Comparison of ENCODE assay signal across 20 cellular contexts in the genomic region with DNA sequence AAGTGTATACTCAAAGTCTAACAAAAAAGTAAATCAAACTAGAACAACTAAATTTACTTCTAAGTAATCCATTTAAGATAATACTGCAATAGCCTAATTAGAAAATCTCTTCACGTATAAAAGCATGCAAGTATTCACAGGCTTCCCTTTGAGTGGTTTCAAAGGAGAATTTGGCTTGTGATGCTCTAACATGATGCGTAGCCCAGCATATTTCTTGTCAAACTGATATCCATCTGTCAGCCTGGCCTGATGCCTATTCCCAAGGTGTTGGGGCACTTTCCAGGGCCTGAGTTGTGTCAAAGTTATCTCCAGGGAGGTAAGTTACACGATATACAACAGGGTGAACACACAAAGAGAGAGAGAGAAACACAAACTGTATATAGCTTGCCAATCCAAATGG.
"Had no signal": no experiment of that assay in that cellular context is flagged by ENCODE, and none has a peak within 500 bp of the region (broad histone marks: within the 10 kb centered on the region; RNA-seq: fewer than 3 reads in every experiment).

No MANE protein-coding gene starts in this region.

- ATAC-seq: natural killer cell treated with Interleukin-12 subunit alpha and Interleukin-12 subunit beta and Interleukin-15 and Interleukin-18, amount 100 ng/mL, for 72 hours; right lobe of liver; stimulated activated effector memory CD8-positive, alpha-beta T cell treated with anti-CD3 and anti-CD28 coated beads, Interleukin-12 subunit alpha, Interleukin-12 subunit beta, amount 100 ng/mL, for 72 hours; stimulated activated naive B cell treated with anti-CD40 and anti-IgM and Interleukin-4, amounts not matched to agents 10 μg/mL and 1 μg/mL and 100 μg/mL, for 72 hours had no signal

- H3K27me3 Mint-ChIP-seq: natural killer cell treated with Interleukin-12 subunit alpha and Interleukin-12 subunit beta and Interleukin-15 and Interleukin-18, amount 100 ng/mL, for 72 hours; stimulated activated naive B cell treated with anti-CD40 and anti-IgM and Interleukin-4, amounts not matched to agents 10 μg/mL and 1 μg/mL and 100 μg/mL, for 72 hours; stimulated activated naive CD8-positive, alpha-beta T cell treated with anti-CD3 and anti-CD28 coated beads, Interleukin-15, Interleukin-2, amounts not matched to agents 100 ng/mL and 50 ng/mL, for 24 hours had no signal

- H3K9me3 Mint-ChIP-seq: stimulated activated naive B cell treated with anti-CD40 and anti-IgM and Interleukin-4, amounts not matched to agents 10 μg/mL and 1 μg/mL and 100 μg/mL, for 72 hours; stimulated activated naive CD8-positive, alpha-beta T cell treated with anti-CD3 and anti-CD28 coated beads, Interleukin-15, Interleukin-2, amounts not matched to agents 100 ng/mL and 50 ng/mL, for 24 hours had no signal

- H3K4me1 Mint-ChIP-seq: nephron progenitor cell; neural crest cell; stimulated activated effector memory CD8-positive, alpha-beta T cell treated with anti-CD3 and anti-CD28 coated beads, Interleukin-12 subunit alpha, Interleukin-12 subunit beta, amount 100 ng/mL, for 72 hours; stimulated activated naive B cell treated with anti-CD40 and anti-IgM and Interleukin-4, amounts not matched to agents 10 μg/mL and 1 μg/mL and 100 μg/mL, for 72 hours had no signal

- H3K36me3 Mint-ChIP-seq: stimulated activated effector memory CD8-positive, alpha-beta T cell treated with anti-CD3 and anti-CD28 coated beads, Interleukin-12 subunit alpha, Interleukin-12 subunit beta, amount 100 ng/mL, for 72 hours; stimulated activated naive B cell treated with anti-CD40 and anti-IgM and Interleukin-4, amounts not matched to agents 10 μg/mL and 1 μg/mL and 100 μg/mL, for 72 hours had no signal

- H3K4me3 Mint-ChIP-seq: natural killer cell treated with Interleukin-12 subunit alpha and Interleukin-12 subunit beta and Interleukin-15 and Interleukin-18, amount 100 ng/mL, for 72 hours; nephron progenitor cell; neural crest cell; stimulated activated effector memory CD8-positive, alpha-beta T cell treated with anti-CD3 and anti-CD28 coated beads, Interleukin-12 subunit alpha, Interleukin-12 subunit beta, amount 100 ng/mL, for 72 hours; stimulated activated naive B cell treated with anti-CD40 and anti-IgM and Interleukin-4, amounts not matched to agents 10 μg/mL and 1 μg/mL and 100 μg/mL, for 72 hours; stimulated activated naive CD8-positive, alpha-beta T cell treated with anti-CD3 and anti-CD28 coated beads, Interleukin-15, Interleukin-2, amounts not matched to agents 100 ng/mL and 50 ng/mL, for 24 hours had no signal

- H3K27ac Mint-ChIP-seq: natural killer cell treated with Interleukin-12 subunit alpha and Interleukin-12 subunit beta and Interleukin-15 and Interleukin-18, amount 100 ng/mL, for 72 hours; nephron progenitor cell; stimulated activated effector memory CD8-positive, alpha-beta T cell treated with anti-CD3 and anti-CD28 coated beads, Interleukin-12 subunit alpha, Interleukin-12 subunit beta, amount 100 ng/mL, for 72 hours; stimulated activated naive B cell treated with anti-CD40 and anti-IgM and Interleukin-4, amounts not matched to agents 10 μg/mL and 1 μg/mL and 100 μg/mL, for 72 hours; stimulated activated naive CD8-positive, alpha-beta T cell treated with anti-CD3 and anti-CD28 coated beads, Interleukin-15, Interleukin-2, amounts not matched to agents 100 ng/mL and 50 ng/mL, for 24 hours had no signal

- DNase-seq: nephron progenitor cell; nucleus accumbens; retina; right lobe of liver; sigmoid colon; small intestine; stimulated activated CD4-positive, alpha-beta T cell treated with anti-CD3 and anti-CD28 coated beads, Interleukin-15, amount 100 ng/mL, for 24 hours; stimulated activated CD4-positive, alpha-beta T cell treated with anti-CD3 and anti-CD28 coated beads, Interleukin-2, amount 100 ng/mL, for 24 hours; stimulated activated CD4-positive, alpha-beta T cell treated with anti-CD3 and anti-CD28 coated beads, Interleukin-2, amount 100 ng/mL, for 48 hours; stimulated activated CD4-positive, alpha-beta T cell treated with anti-CD3 and anti-CD28 coated beads, Interleukin-4, amount 100 ng/mL, for 24 hours; stimulated activated naive B cell treated with anti-CD40 and anti-IgM and Interleukin-4, amounts not matched to agents 10 μg/mL and 1 μg/mL and 100 μg/mL, for 72 hours; stimulated activated naive CD4-positive, alpha-beta T cell treated with Interleukin-2 at 50 U/mL for 16 hours; stomach; thyroid gland; trophoblast cell; upper lobe of left lung had no signal
